ENCODE assay signal across 8 cellular contexts in the genomic region with DNA sequence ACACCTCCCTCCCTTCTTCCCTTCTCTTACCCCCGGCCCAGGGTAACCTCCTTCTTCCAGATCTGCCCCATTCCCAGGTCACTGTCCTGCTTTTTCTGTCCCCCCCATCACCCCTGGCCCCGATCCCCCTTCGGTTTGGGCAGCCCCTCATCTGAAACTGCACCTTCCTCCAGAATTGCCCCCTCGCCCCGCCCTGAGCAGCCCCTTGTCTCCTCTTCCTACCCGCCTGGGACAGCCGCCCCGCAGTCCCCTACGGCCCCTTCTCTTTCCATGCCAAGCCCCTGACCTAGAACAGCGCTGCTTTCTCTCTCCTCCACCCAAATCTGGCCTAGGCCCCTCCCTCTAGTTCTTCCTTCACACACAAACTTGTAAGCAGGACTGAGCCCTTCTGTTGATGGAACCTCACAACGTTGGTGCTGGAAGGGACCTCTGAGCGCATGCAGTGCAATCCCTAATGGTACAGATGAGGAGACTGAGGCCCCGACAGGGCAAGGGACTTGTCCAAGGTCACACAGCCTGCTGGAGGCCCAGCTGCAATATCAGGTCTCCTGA. TPM values are rescaled to one million over a fixed set of nuclear protein-coding genes. Genes with fewer than 3 reads are reported as not detected.
DNase-seq lines count a peak whose midpoint lies in the region; ATAC-seq and TF ChIP-seq lines count a peak whose summit lies in the region.

No MANE protein-coding gene starts in this region.

- no peak overlapping the region for H3K27ac ChIP-seq in iPS-18a (ENCODE audit: low read length)

- H3K9ac ChIP-seq in iPS-18a (ENCODE audit: low read length) = peak overlapping the region; percentile 70

- DNase-seq in AG09309 (ENCODE audit: low read depth) = no peak
- DNase-seq in activated naive CD8-positive, alpha-beta T cell treated with anti-CD3 and anti-CD28 coated beads, Interleukin-2, amount 10 ng/mL, durations not matched to agents 7 days and 5 days = peak; percentile 43
- DNase-seq in stimulated activated effector memory CD8-positive, alpha-beta T cell treated with anti-CD3 and anti-CD28 coated beads, Interleukin-12 subunit alpha, Interleukin-12 subunit beta, amount 100 ng/mL, for 72 hours (ENCODE audit: low spot score in 2 of 2) = peak; percentile 5 to 59
- no peak for DNase-seq in SIG-M5 treated with dmso at 0.1 percent for 504 hours (lab: John Stamatoyannopoulos, UW; ENCODE audit: unreplicated experiment)
- no peak for DNase-seq in NCI-H1092 treated with DMSO at 0.1 percent for 48 hours (lab: John Stamatoyannopoulos, UW)

- peak overlapping the region; percentile 68 for H3K4me3 ChIP-seq in AG09309 (ENCODE audit: control insufficient read depth, low read depth, low read length)
- peak overlapping the region; percentile 79 for H3K4me3 ChIP-seq in iPS-18a (ENCODE audit: low read length)

- H3K4me1 ChIP-seq in iPS-18a (ENCODE audit: control insufficient read depth, low read depth, low read length) = no peaks in the 10 kb centered on the region

- H3K4me3 Mint-ChIP-seq in IgD-negative memory B cell = peak overlapping the region; percentile 62 to 93 (median 90)
- H3K4me3 Mint-ChIP-seq in activated naive CD8-positive, alpha-beta T cell treated with anti-CD3 and anti-CD28 coated beads, Interleukin-2, amount 10 ng/mL, durations not matched to agents 7 days and 5 days = peak overlapping the region; percentile 99
- H3K4me3 Mint-ChIP-seq in stimulated activated effector memory CD8-positive, alpha-beta T cell treated with anti-CD3 and anti-CD28 coated beads, Interleukin-12 subunit alpha, Interleukin-12 subunit beta, amount 100 ng/mL, for 72 hours = peak overlapping the region; percentile 98

- POLR2A ChIA-PET in activated naive CD8-positive, alpha-beta T cell treated with anti-CD3 and anti-CD28 coated beads, Interleukin-2, amount 10 ng/mL, durations not matched to agents 7 days and 5 days (lab: Charles Lee) = interaction anchor here (0.9 to 3.7 kb wide), 15 partner anchors 15 to 421 kb away, joined by 3 to 44 read pairs (median 5); partner anchors contain the start of genes CNPY3, CUL7, KLC4 and KLHDC3

- peak overlapping the region in 2 of 3 donors; percentile 76 to 87 for H3K27ac Mint-ChIP-seq in IgD-negative memory B cell
- H3K27ac Mint-ChIP-seq in activated naive CD8-positive, alpha-beta T cell treated with anti-CD3 and anti-CD28 coated beads, Interleukin-2, amount 10 ng/mL, durations not matched to agents 7 days and 5 days = peak overlapping the region; percentile 92
- H3K27ac Mint-ChIP-seq in stimulated activated effector memory CD8-positive, alpha-beta T cell treated with anti-CD3 and anti-CD28 coated beads, Interleukin-12 subunit alpha, Interleukin-12 subunit beta, amount 100 ng/mL, for 72 hours = peak overlapping the region; percentile 95

- H3K27me3 Mint-ChIP-seq in IgD-negative memory B cell = no peaks in the 10 kb centered on the region
- no peaks in the 10 kb centered on the region for H3K27me3 Mint-ChIP-seq in activated naive CD8-positive, alpha-beta T cell treated with anti-CD3 and anti-CD28 coated beads, Interleukin-2, amount 10 ng/mL, durations not matched to agents 7 days and 5 days

- TF ChIP-seq CTCF in AG09309 (IDR thresholded peaks at IDR 0.05; ENCODE audit: control insufficient read depth, insufficient read depth, low read depth, low read length, missing control alignments) = no peak

- H3K27me3 ChIP-seq in iPS-18a (ENCODE audit: control insufficient read depth, insufficient read depth, low read length) = no peaks in the 10 kb centered on the region

- H3K4me1 Mint-ChIP-seq in IgD-negative memory B cell = peaks cover 31 to 34% (median 32%) of the 10 kb centered on the region in 3 donors
- peaks cover 45% of the 10 kb centered on the region for H3K4me1 Mint-ChIP-seq in activated naive CD8-positive, alpha-beta T cell treated with anti-CD3 and anti-CD28 coated beads, Interleukin-2, amount 10 ng/mL, durations not matched to agents 7 days and 5 days
- H3K4me1 Mint-ChIP-seq in stimulated activated effector memory CD8-positive, alpha-beta T cell treated with anti-CD3 and anti-CD28 coated beads, Interleukin-12 subunit alpha, Interleukin-12 subunit beta, amount 100 ng/mL, for 72 hours = peaks cover 51% of the 10 kb centered on the region

- peaks cover 2% of the 10 kb centered on the region for H3K36me3 Mint-ChIP-seq in IgD-negative memory B cell
- H3K36me3 Mint-ChIP-seq in activated naive CD8-positive, alpha-beta T cell treated with anti-CD3 and anti-CD28 coated beads, Interleukin-2, amount 10 ng/mL, durations not matched to agents 7 days and 5 days = peaks cover 13% of the 10 kb centered on the region
- peaks cover 23% of the 10 kb centered on the region for H3K36me3 Mint-ChIP-seq in stimulated activated effector memory CD8-positive, alpha-beta T cell treated with anti-CD3 and anti-CD28 coated beads, Interleukin-12 subunit alpha, Interleukin-12 subunit beta, amount 100 ng/mL, for 72 hours

- peaks cover 9% of the 10 kb centered on the region for H3K36me3 ChIP-seq in iPS-18a (ENCODE audit: control insufficient read depth, low read depth, low read length)

- no peak for ATAC-seq in activated naive CD8-positive, alpha-beta T cell treated with anti-CD3 and anti-CD28 coated beads, Interleukin-2, amount 10 ng/mL, durations not matched to agents 7 days and 5 days (ENCODE audit: low read depth)
- no peak for ATAC-seq in stimulated activated effector memory CD8-positive, alpha-beta T cell treated with anti-CD3 and anti-CD28 coated beads, Interleukin-12 subunit alpha, Interleukin-12 subunit beta, amount 100 ng/mL, for 72 hours
- no peak for ATAC-seq in HG02885 (IDR thresholded peaks at IDR 0.05; ENCODE audit: poor library complexity, unreplicated experiment)

- H3K9me3 ChIP-seq in iPS-18a (ENCODE audit: control insufficient read depth, low read depth, low read length) = no peaks in the 10 kb centered on the region

- no peaks in the 10 kb centered on the region for H3K9me3 Mint-ChIP-seq in IgD-negative memory B cell
- H3K9me3 Mint-ChIP-seq in activated naive CD8-positive, alpha-beta T cell treated with anti-CD3 and anti-CD28 coated beads, Interleukin-2, amount 10 ng/mL, durations not matched to agents 7 days and 5 days = no peaks in the 10 kb centered on the region
- no peaks in the 10 kb centered on the region for H3K9me3 Mint-ChIP-seq in stimulated activated effector memory CD8-positive, alpha-beta T cell treated with anti-CD3 and anti-CD28 coated beads, Interleukin-12 subunit alpha, Interleukin-12 subunit beta, amount 100 ng/mL, for 72 hours

RNA-seq across cellular contexts. Expression of gene PPP2R5D, which starts 0.6 kb away (rescaled TPM):
- polyA plus RNA-seq in IgD-negative memory B cell = 17.5 TPM
- 10 to 100 TPM; 54.7 to 58.8 TPM for total RNA-seq in activated naive CD8-positive, alpha-beta T cell treated with anti-CD3 and anti-CD28 coated beads, Interleukin-2, amount 10 ng/mL, durations not matched to agents 7 days and 5 days

RNA-seq across cellular contexts. Expression of gene PEX6, which starts 6.0 kb away (rescaled TPM):
- 12.7 TPM for polyA plus RNA-seq in IgD-negative memory B cell
- total RNA-seq in activated naive CD8-positive, alpha-beta T cell treated with anti-CD3 and anti-CD28 coated beads, Interleukin-2, amount 10 ng/mL, durations not matched to agents 7 days and 5 days = 10 to 100 TPM; 27.1 to 27.6 TPM

RNA-seq across cellular contexts. Expression of gene GNMT, which starts 24.4 kb away (rescaled TPM):
- polyA plus RNA-seq in IgD-negative memory B cell = 1.2 TPM
- 1 to 10 TPM; 1.0 to 1.2 TPM for total RNA-seq in activated naive CD8-positive, alpha-beta T cell treated with anti-CD3 and anti-CD28 coated beads, Interleukin-2, amount 10 ng/mL, durations not matched to agents 7 days and 5 days

RNA-seq across cellular contexts. Expression of gene MEA1, which starts 28.7 kb away (rescaled TPM):
- polyA plus RNA-seq in IgD-negative memory B cell = 76.3 TPM
- total RNA-seq in activated naive CD8-positive, alpha-beta T cell treated with anti-CD3 and anti-CD28 coated beads, Interleukin-2, amount 10 ng/mL, durations not matched to agents 7 days and 5 days = 10 to 100 TPM; 61.2 to 70.1 TPM

RNA-seq across cellular contexts. Expression of gene KLHDC3, which starts 29.0 kb away (rescaled TPM):
- 60.3 TPM for polyA plus RNA-seq in IgD-negative memory B cell
- 10 to 100 TPM; 69.4 to 69.9 TPM for total RNA-seq in activated naive CD8-positive, alpha-beta T cell treated with anti-CD3 and anti-CD28 coated beads, Interleukin-2, amount 10 ng/mL, durations not matched to agents 7 days and 5 days

Comparison
In these comparisons a context has a peak if more than half of its experiments do, and no peak if none do; other contexts are left out.
1. DNase-seq: peak in activated naive CD8-positive, alpha-beta T cell treated with anti-CD3 and anti-CD28 coated beads, Interleukin-2, amount 10 ng/mL, durations not matched to agents 7 days and 5 days (single experiment) and stimulated activated effector memory CD8-positive, alpha-beta T cell treated with anti-CD3 and anti-CD28 coated beads, Interleukin-12 subunit alpha, Interleukin-12 subunit beta, amount 100 ng/mL, for 72 hours (2 of 2); none in AG09309 (single experiment), SIG-M5 treated with dmso at 0.1 percent for 504 hours (single experiment) and NCI-H1092 treated with DMSO at 0.1 percent for 48 hours (single experiment).
2. Peak in every context shown above with its lines, with median percentiles within 50 percentile points of each other: H3K27ac Mint-ChIP-seq and H3K4me3 Mint-ChIP-seq.